8 cellular contexts compared by ENCODE assay signal in the genomic region with DNA sequence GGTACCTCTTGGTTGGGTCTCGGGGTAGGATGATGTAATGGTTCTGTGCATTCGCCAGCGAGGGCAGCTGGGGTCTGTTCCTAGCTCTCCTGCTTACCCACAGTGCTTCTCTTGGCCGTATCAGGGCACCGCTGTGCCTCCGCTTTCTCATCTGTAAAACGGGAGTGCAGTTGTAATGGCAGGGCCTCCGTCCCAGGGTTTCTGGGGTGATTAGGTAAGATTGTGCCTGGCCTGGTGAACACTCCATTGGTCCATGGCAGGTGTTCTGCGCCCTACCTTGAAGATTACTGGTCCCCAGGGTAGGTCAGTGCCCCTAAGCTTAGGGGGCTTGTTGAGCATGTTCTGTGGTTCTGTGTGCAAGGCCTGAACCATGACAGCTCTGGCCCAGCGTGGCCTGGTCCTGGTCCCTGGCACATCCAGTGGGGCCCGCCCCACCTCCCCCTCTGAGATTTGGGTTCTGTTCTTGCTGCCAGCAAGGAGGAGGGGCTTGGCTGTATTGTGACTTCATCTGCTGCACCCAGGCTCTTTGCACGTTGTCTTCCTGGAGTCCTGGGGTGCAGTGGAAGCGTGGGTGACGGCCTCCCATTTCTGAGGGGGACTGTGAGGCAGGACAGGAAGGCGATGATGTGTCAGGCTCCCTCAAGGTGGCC. TPM values are rescaled to one million over a fixed set of nuclear protein-coding genes. Genes with fewer than 3 reads are reported as not detected.
DNase-seq lines count a peak whose midpoint lies in the region; ATAC-seq, FAIRE-seq and TF ChIP-seq lines count a peak whose summit lies in the region.
"Had no signal": no experiment of that assay in that cellular context is flagged by ENCODE, and none has a peak within 500 bp of the region (broad histone marks: within the 10 kb centered on the region; RNA-seq: fewer than 3 reads in every experiment).

No MANE protein-coding gene starts in this region.

- intact Hi-C loops in PC-9 (cut with micrococcal nuclease; ENCODE audit: unreplicated experiment), result no loop called here

- H3K79me2 ChIP-seq in PC-9 (ENCODE audit: low read depth), result no peaks in the 10 kb centered on the region; the same call in 1 of the 2 replicates

- H3K4me1 ChIP-seq in PC-9 (replicated peaks; ENCODE audit: insufficient read depth) (peaks cover 22% of the 10 kb centered on the region), small intestine (ENCODE audit: control insufficient read depth in 2 of 2, insufficient read depth in 1 of 2, low read depth in 1 of 2, low read length in 1 of 2) (peaks cover 3 to 6% of the 10 kb centered on the region in 2 donors), gastroesophageal sphincter (peaks cover 0 to 6% (median 4%) of the 10 kb centered on the region in 3 donors)

- peak overlapping the region; percentile 74 for H3K4me2 ChIP-seq in PC-9

- CTCF ChIA-PET in PC-9 (lab: Charles Lee), result no interaction called here

- no peak for TF ChIP-seq EP300 in gastroesophageal sphincter (IDR thresholded peaks at IDR 0.05)

- H3K9me2 ChIP-seq in PC-9 (ENCODE audit: insufficient read depth), result no peaks in the 10 kb centered on the region

- no peak overlapping the region for H2AFZ ChIP-seq in PC-9

- TF ChIP-seq CTCF in PC-9 (conservative IDR thresholded peaks at IDR 0.05) (no peak), gastroesophageal sphincter (IDR thresholded peaks at IDR 0.05) (no peak)

- H3F3A ChIP-seq in PC-9 (ENCODE audit: insufficient read depth, low read depth), result peaks cover 6% of the 10 kb centered on the region; the same call in 1 of the 2 replicates

- H3K36me3 ChIP-seq in PC-9 (ENCODE audit: low read depth), result no peaks in the 10 kb centered on the region
- H3K36me3 ChIP-seq in small intestine (ENCODE audit: control insufficient read depth in 2 of 2, insufficient read depth in 2 of 2, low read length in 2 of 2), result no peaks in the 10 kb centered on the region
- no peaks in the 10 kb centered on the region for H3K36me3 ChIP-seq in gastroesophageal sphincter

- POLR2A ChIA-PET in PC-9 (lab: Charles Lee; ENCODE audit: unreplicated experiment), result no interaction called here

- no TSS peak for BruUV-seq in PC-9 (replicated peaks; lab: Mats Ljungman, UMichigan)

- H3K27me3 ChIP-seq in PC-9 (ENCODE audit: insufficient read depth, low read depth), result no peaks in the 10 kb centered on the region
- H3K27me3 ChIP-seq in small intestine (ENCODE audit: control insufficient read depth in 2 of 2, insufficient read depth in 2 of 2, low read length in 2 of 2), result no peaks in the 10 kb centered on the region
- H3K27me3 ChIP-seq in gastroesophageal sphincter, result peaks cover 32% of the 10 kb centered on the region

- no peak for ATAC-seq in gastroesophageal sphincter
- ATAC-seq: sciatic nerve had no signal

- H3K27ac ChIP-seq in PC-9, result peak overlapping the region; percentile 68
- H3K27ac ChIP-seq in small intestine (ENCODE audit: low read depth in 1 of 2, low read length in 1 of 2), result peak overlapping the region; percentile 92 to 95
- no peak overlapping the region for H3K27ac ChIP-seq in gastroesophageal sphincter

- 25 to 61% (median 47%) methylated on average over 15 of the region's 15 CpGs for WGBS in small intestine, 3 donors
- no CpG with 5 or more reads among the region's 15 CpGs for WGBS in gastroesophageal sphincter (ENCODE audit: low coverage in 1 of 2), 2 donors

- DNase-seq in PC-9, result no peak
- peak; percentile 83 for DNase-seq in globus pallidus (ENCODE audit: low spot score)
- DNase-seq in small intestine, result peak; percentile 50
- no peak for DNase-seq in NCI-H146 (lab: John Stamatoyannopoulos, UW)
- DNase-seq in NK-92 treated with Interleukin-12 subunit alpha and Interleukin-12 subunit beta, amount 100 ng/mL, for 24 hours (lab: John Stamatoyannopoulos, UW), result no peak
- DNase-seq: T-cell had no signal

- no peak for FAIRE-seq in small intestine (lab: Jason Lieb, UNC)

- TF ChIP-seq POLR2A in gastroesophageal sphincter (IDR thresholded peaks at IDR 0.05), result no peak

- H3K9me3 ChIP-seq in PC-9 (ENCODE audit: insufficient read depth, low read depth) (no peaks in the 10 kb centered on the region), small intestine (ENCODE audit: control insufficient read depth, low read depth) (no peaks in the 10 kb centered on the region), gastroesophageal sphincter (no peaks in the 10 kb centered on the region)

- H3K4me3 ChIP-seq in PC-9, result no peak overlapping the region
- peak overlapping the region in 1 of 2 donors; percentile 25 for H3K4me3 ChIP-seq in small intestine (ENCODE audit: low read depth in 1 of 2, low read length in 2 of 2)
- no peak overlapping the region for H3K4me3 ChIP-seq in gastroesophageal sphincter

- no peaks in the 10 kb centered on the region for H4K20me1 ChIP-seq in PC-9 (ENCODE audit: insufficient read depth)

RNA-seq across cellular contexts. Expression of gene MYRF, which starts 4.9 kb away (rescaled TPM):
- 15.3 and 16.3 TPM in 2 replicates for total RNA-seq in PC-9 (2021)
- 10 to 100 TPM; 19.9 to 23.0 (median 21.7) TPM for polyA plus RNA-seq in small intestine
- under 1 TPM; 0.10 to 0.78 (median 0.19) TPM for total RNA-seq in gastroesophageal sphincter

RNA-seq across cellular contexts. Expression of gene TMEM258, which starts 35.1 kb away (rescaled TPM):
- 141 and 217 TPM in 2 replicates for total RNA-seq in PC-9 (2021)
- polyA plus RNA-seq in small intestine, result 100 to 1,000 TPM; 116 to 211 (median 174) TPM
- 10 to 100 TPM; 31.4 to 36.7 (median 33.3) TPM for total RNA-seq in gastroesophageal sphincter

RNA-seq across cellular contexts. Expression of gene FEN1, which starts 35.4 kb away (rescaled TPM):
- total RNA-seq in PC-9 (2021) (56.5 and 60.9 TPM in 2 replicates), gastroesophageal sphincter (10 to 100 TPM in 1 of 4 donors, 1 to 10 TPM in 3; 7.1 to 14.2 (median 8.1) TPM)
- polyA plus RNA-seq in small intestine, result 10 to 100 TPM in 1 of 3 donors, 1 to 10 TPM in 2; 5.8 to 32.1 (median 7.8) TPM

RNA-seq across cellular contexts. Expression of gene FADS1, which starts 59.5 kb away (rescaled TPM):
- 114 and 150 TPM in 2 replicates for total RNA-seq in PC-9 (2021)
- polyA plus RNA-seq in small intestine, result 10 to 100 TPM in 1 of 3 donors, under 1 TPM in 2; 0.45 to 15.9 (median 0.81) TPM
- 10 to 100 TPM; 20.8 to 37.4 (median 32.0) TPM for total RNA-seq in gastroesophageal sphincter

Comparison
In these comparisons a context has a peak if more than half of its experiments do, and no peak if none do; other contexts are left out.
1. DNase-seq: peak in globus pallidus (single experiment) and small intestine (single experiment); none in PC-9 (0 of 2), NCI-H146 (single experiment) and NK-92 treated with Interleukin-12 subunit alpha and Interleukin-12 subunit beta, amount 100 ng/mL, for 24 hours (single experiment).
2. H3K27ac ChIP-seq: peak in PC-9 (single experiment) and small intestine (2 of 2); none in gastroesophageal sphincter (0 of 4).